In genomic region chr3:106323586-106323985, GRCh38 we compare ENCODE assay signal across 32 cellular contexts.
"Had no signal": no experiment of that assay in that cellular context is flagged by ENCODE, and none has a peak within 500 bp of the region (broad histone marks: within the 10 kb centered on the region; RNA-seq: fewer than 3 reads in every experiment).

No MANE protein-coding gene starts in this region.

- H3K4me1 ChIP-seq: adrenal gland, ascending aorta, foreskin keratinocyte, gastrocnemius medialis, heart left ventricle had no signal

- H3K27me3 Mint-ChIP-seq: activated B cell treated with CpG ODN at 0.5 μM for 24 hours; activated CD8-positive, alpha-beta T cell treated with anti-CD3 and anti-CD28 coated beads for 36 hours; activated naive CD4-positive, alpha-beta T cell treated with anti-CD3 and anti-CD28 coated beads, Interleukin-2, amount 50 U/mL, for 24 hours; activated naive CD8-positive, alpha-beta T cell treated with anti-CD3 and anti-CD28 coated beads for 36 hours; activated naive CD8-positive, alpha-beta T cell treated with anti-CD3 and anti-CD28 coated beads, Interleukin-2, amount 50 U/mL, for 24 hours; central memory CD8-positive, alpha-beta T cell; dendritic cell treated with granulocyte-macrophage colony-stimulating factor and Interleukin-4, amounts not matched to agents 40 ng/mL and 50 ng/mL, for 4 days; T-helper 17 cell had no signal

- H3K4me3 Mint-ChIP-seq: activated B cell treated with CpG ODN at 0.5 μM for 24 hours; activated CD8-positive, alpha-beta T cell treated with anti-CD3 and anti-CD28 coated beads for 36 hours; activated naive CD4-positive, alpha-beta T cell treated with anti-CD3 and anti-CD28 coated beads for 36 hours; activated naive CD4-positive, alpha-beta T cell treated with anti-CD3 and anti-CD28 coated beads, Interleukin-2, amount 50 U/mL, for 24 hours; activated naive CD8-positive, alpha-beta T cell treated with anti-CD3 and anti-CD28 coated beads for 36 hours; activated naive CD8-positive, alpha-beta T cell treated with anti-CD3 and anti-CD28 coated beads, Interleukin-2, amount 50 U/mL, for 24 hours; activated T-cell treated with anti-CD3 and anti-CD28 coated beads, Interleukin-2, amount 50 U/mL, for 4 hours; central memory CD8-positive, alpha-beta T cell; dendritic cell treated with granulocyte-macrophage colony-stimulating factor and Interleukin-4, amounts not matched to agents 40 ng/mL and 50 ng/mL, for 4 days; T-helper 17 cell; T-helper 2 cell treated with Interferon-gamma antibody and Interleukin-4, amounts not matched to agents 5 μg/mL and 100 μg/mL, for 36 hours had no signal

- H3K27ac Mint-ChIP-seq: activated B cell treated with CpG ODN at 0.5 μM for 24 hours; activated CD8-positive, alpha-beta T cell treated with anti-CD3 and anti-CD28 coated beads for 36 hours; activated naive CD4-positive, alpha-beta T cell treated with anti-CD3 and anti-CD28 coated beads for 36 hours; activated naive CD4-positive, alpha-beta T cell treated with anti-CD3 and anti-CD28 coated beads, Interleukin-2, amount 50 U/mL, for 24 hours; activated naive CD8-positive, alpha-beta T cell treated with anti-CD3 and anti-CD28 coated beads for 36 hours; activated naive CD8-positive, alpha-beta T cell treated with anti-CD3 and anti-CD28 coated beads, Interleukin-2, amount 50 U/mL, for 24 hours; activated T-helper 2 cell treated with anti-CD3 and anti-CD28 coated beads, Interferon-gamma antibody, Interleukin-2, Interleukin-4, amounts not matched to agents 10 μg/mL and 5 μg/mL and 100 μg/mL, durations not matched to agents 14 hours and 24 hours and 36 hours; dendritic cell treated with granulocyte-macrophage colony-stimulating factor and Interleukin-4, amounts not matched to agents 40 ng/mL and 50 ng/mL, for 4 days; T-helper 17 cell; T-helper 2 cell treated with Interferon-gamma antibody and Interleukin-4, amounts not matched to agents 5 μg/mL and 100 μg/mL, for 36 hours had no signal

- H3K9me3 Mint-ChIP-seq: central memory CD8-positive, alpha-beta T cell had no signal

- DNase-seq: activated B cell treated with CpG ODN at 0.5 μM for 24 hours; activated CD4-positive, alpha-beta T cell treated with anti-CD3 and anti-CD28 coated beads for 48 hours; activated CD4-positive, alpha-beta T cell treated with anti-CD3 and anti-CD28 coated beads, Interleukin-2, amount 50 U/mL, for 1 hour; activated CD4-positive, alpha-beta T cell treated with anti-CD3 and anti-CD28 coated beads, Interleukin-2, amount 50 U/mL, for 48 hours; activated CD8-positive, alpha-beta memory T cell treated with anti-CD3 and anti-CD28 coated beads for 24 hours; activated CD8-positive, alpha-beta T cell treated with anti-CD3 and anti-CD28 coated beads for 36 hours; activated effector memory CD4-positive, alpha-beta T cell treated with anti-CD3 and anti-CD28 coated beads, Interleukin-2, amount 50 U/mL, for 16 hours; activated naive CD4-positive, alpha-beta T cell treated with anti-CD3 and anti-CD28 coated beads for 36 hours; activated naive CD8-positive, alpha-beta T cell treated with anti-CD3 and anti-CD28 coated beads for 36 hours; activated naive CD8-positive, alpha-beta T cell treated with anti-CD3 and anti-CD28 coated beads, Interleukin-2, amount 50 U/mL, for 24 hours; activated T-cell treated with anti-CD3 and anti-CD28 coated beads, Interleukin-2, amount 50 U/mL, for 4 hours; adrenal gland; brain microvascular endothelial cell; dorsolateral prefrontal cortex; effector memory CD4-positive, alpha-beta T cell; erythroblast; foreskin keratinocyte; gastrocnemius medialis; glutamatergic neuron; heart left ventricle; T-helper 1 cell; T-helper 17 cell; T1000; WERI-Rb-1 had no signal

- H3K27me3 ChIP-seq: adrenal gland, ascending aorta, brain microvascular endothelial cell, dorsolateral prefrontal cortex, esophagus muscularis mucosa, foreskin keratinocyte, gastrocnemius medialis, heart left ventricle had no signal

- H3K36me3 ChIP-seq: adrenal gland, ascending aorta, brain microvascular endothelial cell, esophagus muscularis mucosa, gastrocnemius medialis, heart left ventricle, WERI-Rb-1 had no signal

- H3K4me3 ChIP-seq: adrenal gland, ascending aorta, coronary artery, dorsolateral prefrontal cortex, esophagus muscularis mucosa, gastrocnemius medialis, heart left ventricle had no signal

- H3K9me3 ChIP-seq: adrenal gland had no signal

- H3K27ac ChIP-seq: adrenal gland, ascending aorta, brain microvascular endothelial cell, coronary artery, dorsolateral prefrontal cortex, esophagus muscularis mucosa, foreskin keratinocyte, gastrocnemius medialis, heart left ventricle, WERI-Rb-1 had no signal
